In the genomic region with DNA sequence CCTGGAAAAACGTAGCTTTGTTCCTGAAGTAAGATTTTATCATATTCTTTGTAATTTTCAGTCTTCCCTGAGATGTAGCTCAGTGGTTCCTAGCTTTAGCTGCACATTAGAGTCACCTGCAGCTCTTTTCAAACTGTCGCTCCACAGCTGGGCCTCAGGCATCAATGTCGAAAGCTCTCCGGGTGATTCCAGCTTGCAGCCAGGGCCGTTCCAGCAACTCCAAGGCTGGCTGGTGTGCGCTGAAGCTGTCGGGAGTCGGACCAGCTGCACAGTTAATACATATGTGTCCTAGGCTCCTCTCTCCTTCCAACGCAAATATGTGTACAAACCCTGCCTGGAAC, we compare ENCODE assay signal across 8 cellular contexts. TPM values are rescaled to one million over a fixed set of nuclear protein-coding genes. Genes with fewer than 3 reads are reported as not detected.
A peak's percentile ranks its signal among the peaks of the same experiment; 100 is the strongest.
DNase-seq lines count a peak whose midpoint lies in the region; ATAC-seq and TF ChIP-seq lines count a peak whose summit lies in the region.

No MANE protein-coding gene starts in this region.

- no peaks in the 10 kb centered on the region for H3K27me3 ChIP-seq in Karpas-422 (ENCODE audit: low read length)
- H3K27me3 ChIP-seq in ectodermal cell (ENCODE audit: control insufficient read depth, insufficient read depth, low read length, poor library complexity, severe bottlenecking) = peaks cover 4% of the 10 kb centered on the region
- peaks cover 5% of the 10 kb centered on the region for H3K27me3 ChIP-seq in neutrophil

- H3K9me3 ChIP-seq in Karpas-422 (ENCODE audit: low read length) (no peaks in the 10 kb centered on the region), ectodermal cell (ENCODE audit: control insufficient read depth, low read length) (no peaks in the 10 kb centered on the region), neutrophil (no peaks in the 10 kb centered on the region)

- peak overlapping the region; percentile 92 for H3K4me2 ChIP-seq in Karpas-422 (ENCODE audit: low read depth, low read length, poor library complexity, severe bottlenecking)

- peak overlapping the region; percentile 86 for H3K27ac ChIP-seq in 22Rv1
- no peak overlapping the region for H3K27ac ChIP-seq in Karpas-422 (ENCODE audit: low read length)
- peak overlapping the region; percentile 67 for H3K27ac ChIP-seq in ectodermal cell (ENCODE audit: insufficient read depth, low read depth, low read length, poor library complexity, severe bottlenecking)
- peak overlapping the region; percentile 80 for H3K27ac ChIP-seq in neutrophil

- H4K20me1 ChIP-seq in Karpas-422 (ENCODE audit: insufficient read depth, low read depth, low read length) = no peaks in the 10 kb centered on the region

- peak overlapping the region; percentile 87 for H3K9ac ChIP-seq in Karpas-422 (ENCODE audit: low read length)

- no peaks in the 10 kb centered on the region for H3K9me2 ChIP-seq in Karpas-422 (replicated peaks; ENCODE audit: insufficient read depth, low read length)

- no peak for DNase-seq in Karpas-422
- DNase-seq in NCI-H1092 treated with DMSO at 0.1 percent for 48 hours (lab: John Stamatoyannopoulos, UW) = no peak
- DNase-seq in DMS114 treated with DMSO at 0.1 percent for 48 hours (lab: John Stamatoyannopoulos, UW; ENCODE audit: unreplicated experiment) = no peak
- no peak for DNase-seq in stimulated activated CD8-positive, alpha-beta memory T cell treated with anti-CD3 and anti-CD28 coated beads, Interleukin-4, amount 100 ng/mL, for 48 hours

- TF ChIP-seq CTCF in 22Rv1 (IDR thresholded peaks at IDR 0.05) (no peak), neutrophil (IDR thresholded peaks at IDR 0.05) (no peak)

- H3K79me2 ChIP-seq in Karpas-422 (ENCODE audit: low read length) = peaks cover 28% of the 10 kb centered on the region

- peak; percentile 19 for ATAC-seq in GM19455 (IDR thresholded peaks at IDR 0.05; ENCODE audit: unreplicated experiment)

- H3K4me1 ChIP-seq in Karpas-422 (ENCODE audit: low read length) (peaks cover 20% of the 10 kb centered on the region), ectodermal cell (ENCODE audit: control insufficient read depth, insufficient read depth, low read length) (peaks cover 3% of the 10 kb centered on the region), neutrophil (ENCODE audit: control insufficient read depth in 1 of 2, insufficient read depth in 1 of 2, low read depth in 1 of 2, low read length in 1 of 2) (peaks cover 14% of the 10 kb centered on the region in 2 experiments)

- H2AFZ ChIP-seq in Karpas-422 (ENCODE audit: low read length) = peak overlapping the region; percentile 91

- 4% methylated on average over 9 of the region's 9 CpGs for WGBS in ectodermal cell, 2 experiments

- H3K4me3 ChIP-seq in Karpas-422 (ENCODE audit: low read length) = peak overlapping the region; percentile 87
- H3K4me3 ChIP-seq in ectodermal cell (ENCODE audit: insufficient read depth, low read depth, low read length) = peak overlapping the region; percentile 85
- H3K4me3 ChIP-seq in neutrophil (ENCODE audit: low read depth in 1 of 2, low read length in 1 of 2) = peak overlapping the region; percentile 86 to 89

- H3K36me3 ChIP-seq in Karpas-422 (ENCODE audit: insufficient read depth, low read length) (no peaks in the 10 kb centered on the region), ectodermal cell (ENCODE audit: control insufficient read depth, insufficient read depth, low read length) (no peaks in the 10 kb centered on the region), neutrophil (no peaks in the 10 kb centered on the region)

RNA-seq across cellular contexts. Expression of a gene that starts 0.6 kb away (rescaled TPM):
- 3.8 and 7.1 TPM in 2 replicates for total RNA-seq in Karpas-422 (2014; rRNA removed; shearing (Covaris generic); ENCODE audit: low replicate concordance)
- polyA plus RNA-seq in ectodermal cell (2013, experiment 1 of 4) = 4.8 TPM
- 4.0 TPM for polyA plus RNA-seq in ectodermal cell (2013, experiment 2 of 4)
- polyA plus RNA-seq in ectodermal cell (2013, experiment 3 of 4) = 5.2 TPM
- 4.6 TPM for polyA plus RNA-seq in ectodermal cell (2013, experiment 4 of 4)

RNA-seq across cellular contexts. Expression of a gene that starts 5.4 kb away (rescaled TPM):
- total RNA-seq in Karpas-422 (2014; rRNA removed; shearing (Covaris generic); ENCODE audit: low replicate concordance) = 9.5 and 15.0 TPM in 2 replicates
- 27.5 TPM for polyA plus RNA-seq in ectodermal cell (2013, experiment 1 of 4)
- 25.6 TPM for polyA plus RNA-seq in ectodermal cell (2013, experiment 2 of 4)
- 23.3 TPM for polyA plus RNA-seq in ectodermal cell (2013, experiment 3 of 4)
- 27.2 TPM for polyA plus RNA-seq in ectodermal cell (2013, experiment 4 of 4)

RNA-seq across cellular contexts. Expression of a gene that starts 42.3 kb away (rescaled TPM):
- total RNA-seq in Karpas-422 (2014; rRNA removed; shearing (Covaris generic); ENCODE audit: low replicate concordance) = 1.1 and 3.5 TPM in 2 replicates
- 15.9 TPM for polyA plus RNA-seq in ectodermal cell (2013, experiment 1 of 4)
- polyA plus RNA-seq in ectodermal cell (2013, experiment 2 of 4) = 15.9 TPM
- polyA plus RNA-seq in ectodermal cell (2013, experiment 3 of 4) = 7.6 TPM
- 8.6 TPM for polyA plus RNA-seq in ectodermal cell (2013, experiment 4 of 4)

RNA-seq across cellular contexts. Expression of a gene that starts 43.4 kb away (rescaled TPM):
- 59.5 and 98.4 TPM in 2 replicates for total RNA-seq in Karpas-422 (2014; rRNA removed; shearing (Covaris generic); ENCODE audit: low replicate concordance)
- polyA plus RNA-seq in ectodermal cell (2013, experiment 1 of 4) = 64.1 TPM
- 58.4 TPM for polyA plus RNA-seq in ectodermal cell (2013, experiment 2 of 4)
- 56.6 TPM for polyA plus RNA-seq in ectodermal cell (2013, experiment 3 of 4)
- polyA plus RNA-seq in ectodermal cell (2013, experiment 4 of 4) = 66.1 TPM
